In genomic region chr3:23999012-23999641, GRCh38 we compare ENCODE assay signal across 8 cellular contexts. TPM values are rescaled to one million over a fixed set of nuclear protein-coding genes. Genes with fewer than 3 reads are reported as not detected.
DNase-seq lines count a peak whose midpoint lies in the region; ATAC-seq and TF ChIP-seq lines count a peak whose summit lies in the region.

No MANE protein-coding gene starts in this region.

- ATAC-seq in CD8-positive, alpha-beta T cell = no peak
- peak; percentile 56 for ATAC-seq in GM21447 (IDR thresholded peaks at IDR 0.05; ENCODE audit: unreplicated experiment)
- no peak for ATAC-seq in GM18861 (IDR thresholded peaks at IDR 0.05; ENCODE audit: unreplicated experiment)

- no peaks in the 10 kb centered on the region for H3K9me3 ChIP-seq in CD8-positive, alpha-beta T cell (ENCODE audit: low read length)
- no peaks in the 10 kb centered on the region for H3K9me3 ChIP-seq in effector memory CD4-positive, alpha-beta T cell (ENCODE audit: control insufficient read depth, low read length)

- DNase-seq in CD8-positive, alpha-beta T cell = peak; percentile 22 to 64 (median 57)
- DNase-seq in NCI-H2029 (lab: John Stamatoyannopoulos, UW) (peak; percentile 34), mesothelial cell of epicardium (ENCODE audit: low spot score in 2 of 2, unreplicated experiment in 2 of 2) (peak; percentile 40 to 86)
- DNase-seq in activated CD4-positive, alpha-beta T cell treated with anti-CD3 and anti-CD28 coated beads, Interleukin-2, amount 10 ng/mL, durations not matched to agents 7 days and 5 days = peak; percentile 70
- peak in 2 of 3 donors; percentile 18 to 32 for DNase-seq in effector memory CD4-positive, alpha-beta T cell
- peak; percentile 7 to 19 for DNase-seq in stimulated activated CD8-positive, alpha-beta memory T cell treated with anti-CD3 and anti-CD28 coated beads, Interleukin-7, amount 100 ng/mL, for 1 hour (ENCODE audit: low read depth in 2 of 2)

- H3K27ac Mint-ChIP-seq in CD8-positive, alpha-beta T cell = no peak overlapping the region
- H3K27ac Mint-ChIP-seq in activated CD4-positive, alpha-beta T cell treated with anti-CD3 and anti-CD28 coated beads, Interleukin-2, amount 10 ng/mL, durations not matched to agents 7 days and 5 days = no peak overlapping the region
- H3K27ac Mint-ChIP-seq in mesothelial cell of epicardium = no peak overlapping the region

- H3K36me3 Mint-ChIP-seq in CD8-positive, alpha-beta T cell = no peaks in the 10 kb centered on the region
- H3K36me3 Mint-ChIP-seq in activated CD4-positive, alpha-beta T cell treated with anti-CD3 and anti-CD28 coated beads, Interleukin-2, amount 10 ng/mL, durations not matched to agents 7 days and 5 days (ENCODE audit: low read depth) = no peaks in the 10 kb centered on the region
- no peaks in the 10 kb centered on the region for H3K36me3 Mint-ChIP-seq in mesothelial cell of epicardium

- no peak overlapping the region for H3K27ac ChIP-seq in CD8-positive, alpha-beta T cell (ENCODE audit: low read depth, low read length)
- no peak overlapping the region for H3K27ac ChIP-seq in effector memory CD4-positive, alpha-beta T cell (ENCODE audit: insufficient read depth, low read length, poor library complexity, severe bottlenecking)

- H3K4me1 Mint-ChIP-seq in CD8-positive, alpha-beta T cell (ENCODE audit: low read depth) = no peaks in the 10 kb centered on the region
- H3K4me1 Mint-ChIP-seq in activated CD4-positive, alpha-beta T cell treated with anti-CD3 and anti-CD28 coated beads, Interleukin-2, amount 10 ng/mL, durations not matched to agents 7 days and 5 days = peaks cover 2% of the 10 kb centered on the region
- peaks cover 26% of the 10 kb centered on the region for H3K4me1 Mint-ChIP-seq in mesothelial cell of epicardium

- H3K9me3 Mint-ChIP-seq in CD8-positive, alpha-beta T cell = peaks cover 3% of the 10 kb centered on the region
- H3K9me3 Mint-ChIP-seq in activated CD4-positive, alpha-beta T cell treated with anti-CD3 and anti-CD28 coated beads, Interleukin-2, amount 10 ng/mL, durations not matched to agents 7 days and 5 days = no peaks in the 10 kb centered on the region
- peaks cover 4% of the 10 kb centered on the region for H3K9me3 Mint-ChIP-seq in mesothelial cell of epicardium

- no peak overlapping the region for H3K4me3 Mint-ChIP-seq in CD8-positive, alpha-beta T cell
- no peak overlapping the region for H3K4me3 Mint-ChIP-seq in activated CD4-positive, alpha-beta T cell treated with anti-CD3 and anti-CD28 coated beads, Interleukin-2, amount 10 ng/mL, durations not matched to agents 7 days and 5 days
- H3K4me3 Mint-ChIP-seq in mesothelial cell of epicardium = no peak overlapping the region

- POLR2A ChIA-PET in CD8-positive, alpha-beta T cell (lab: Charles Lee) = no interaction called here
- POLR2A ChIA-PET in activated CD4-positive, alpha-beta T cell treated with anti-CD3 and anti-CD28 coated beads, Interleukin-2, amount 10 ng/mL, durations not matched to agents 7 days and 5 days (lab: Charles Lee) = interaction anchor here (0.6 kb wide), 1 partner anchor 39 kb away, joined by 3 read pairs; no protein-coding TSS in a partner anchor

- intact Hi-C loops in CD8-positive, alpha-beta T cell (cut with DNase I, micrococcal nuclease) = loop anchor here (1.0 to 2.0 kb wide), 4 partner anchors 110 to 1595 kb away; no protein-coding TSS in a partner anchor

- CTCF ChIA-PET in CD8-positive, alpha-beta T cell (lab: Charles Lee) = interaction anchor here (0.7 to 1.7 kb wide), 5 partner anchors 8 to 238 kb away, joined by 3 to 6 read pairs (median 5); no protein-coding TSS in a partner anchor
- CTCF ChIA-PET in activated CD4-positive, alpha-beta T cell treated with anti-CD3 and anti-CD28 coated beads, Interleukin-2, amount 10 ng/mL, durations not matched to agents 7 days and 5 days (lab: Charles Lee) = no interaction called here

- H3K4me3 ChIP-seq in CD8-positive, alpha-beta T cell (ENCODE audit: low read depth, low read length) = no peak overlapping the region
- no peak overlapping the region for H3K4me3 ChIP-seq in effector memory CD4-positive, alpha-beta T cell (ENCODE audit: insufficient read depth, low read depth, low read length, poor library complexity, severe bottlenecking)

- H3K27me3 Mint-ChIP-seq in CD8-positive, alpha-beta T cell (ENCODE audit: low read depth) = peaks cover 4% of the 10 kb centered on the region
- peaks cover 15% of the 10 kb centered on the region for H3K27me3 Mint-ChIP-seq in activated CD4-positive, alpha-beta T cell treated with anti-CD3 and anti-CD28 coated beads, Interleukin-2, amount 10 ng/mL, durations not matched to agents 7 days and 5 days
- H3K27me3 Mint-ChIP-seq in mesothelial cell of epicardium (ENCODE audit: low read depth) = peaks cover 1% of the 10 kb centered on the region

- H3K27me3 ChIP-seq in CD8-positive, alpha-beta T cell (ENCODE audit: insufficient read depth, low read length) = no peaks in the 10 kb centered on the region
- H3K27me3 ChIP-seq in effector memory CD4-positive, alpha-beta T cell (replicated peaks; ENCODE audit: control insufficient read depth, insufficient read depth, low read length, poor library complexity, severe bottlenecking) = no peaks in the 10 kb centered on the region

- no peaks in the 10 kb centered on the region for H3K4me1 ChIP-seq in CD8-positive, alpha-beta T cell (ENCODE audit: insufficient read depth, low read length)
- no peaks in the 10 kb centered on the region for H3K4me1 ChIP-seq in effector memory CD4-positive, alpha-beta T cell (ENCODE audit: control insufficient read depth, insufficient read depth, low read length, poor library complexity, severe bottlenecking)

- TF ChIP-seq CTCF in CD8-positive, alpha-beta T cell (IDR thresholded peaks at IDR 0.05) = peak; percentile 88
- peak; percentile 94 for TF ChIP-seq CTCF in mesothelial cell of epicardium (IDR thresholded peaks at IDR 0.05; ENCODE audit: unreplicated experiment)

- H3K36me3 ChIP-seq in CD8-positive, alpha-beta T cell (ENCODE audit: insufficient read depth, low read length) = no peaks in the 10 kb centered on the region
- no peaks in the 10 kb centered on the region for H3K36me3 ChIP-seq in effector memory CD4-positive, alpha-beta T cell (ENCODE audit: control insufficient read depth, insufficient read depth, low read length)

RNA-seq across cellular contexts. Expression of gene NR1D2, which starts 54.0 kb away (rescaled TPM):
- total RNA-seq in CD8-positive, alpha-beta T cell = 100 to 1,000 TPM; 126 to 129 TPM
- 1 to 10 TPM; 5.9 TPM for total RNA-seq in activated CD4-positive, alpha-beta T cell treated with anti-CD3 and anti-CD28 coated beads, Interleukin-2, amount 10 ng/mL, durations not matched to agents 7 days and 5 days
- 26.1 to 29.2 TPM (median 27.3 TPM) in 3 replicates for total RNA-seq in mesothelial cell of epicardium

Comparison
In these comparisons a context has a peak if more than half of its experiments do, and no peak if none do; other contexts are left out.
1. DNase-seq: peak in every context shown above with its lines; median percentile 70 in activated CD4-positive, alpha-beta T cell treated with anti-CD3 and anti-CD28 coated beads, Interleukin-2, amount 10 ng/mL, durations not matched to agents 7 days and 5 days; 63 in mesothelial cell of epicardium; 57 in CD8-positive, alpha-beta T cell; 34 in NCI-H2029; 25 in effector memory CD4-positive, alpha-beta T cell; 13 in stimulated activated CD8-positive, alpha-beta memory T cell treated with anti-CD3 and anti-CD28 coated beads, Interleukin-7, amount 100 ng/mL, for 1 hour.